17 cellular contexts compared by ENCODE assay signal in genomic region chr7:87712571-87712970, GRCh38.
DNase-seq lines count a peak whose midpoint lies in the region; ATAC-seq, FAIRE-seq and TF ChIP-seq lines count a peak whose summit lies in the region.
"Had no signal": no experiment of that assay in that cellular context is flagged by ENCODE, and none has a peak within 500 bp of the region (broad histone marks: within the 10 kb centered on the region; RNA-seq: fewer than 3 reads in every experiment).

No MANE protein-coding gene starts in this region.

- peak overlapping the region; percentile 7 to 74 for H3K27ac Mint-ChIP-seq in natural killer cell treated with Interleukin-12 subunit alpha and Interleukin-12 subunit beta and Interleukin-15 and Interleukin-18, amount 100 ng/mL, for 72 hours
- H3K27ac Mint-ChIP-seq: B cell; CD4-positive, CD25-positive, alpha-beta regulatory T cell had no signal

- H3K9me1 ChIP-seq in endothelial cell of umbilical vein (replicated peaks; ENCODE audit: control insufficient read depth, extremely low read depth, insufficient read depth, low read length), result no peaks in the 10 kb centered on the region

- H3K4me2 ChIP-seq in MM.1S (ENCODE audit: low read depth, low read length) (no peak overlapping the region; the same call in 1 of the 2 replicates), endothelial cell of umbilical vein (ENCODE audit: insufficient read depth, low read length) (peak overlapping the region; percentile 92)

- intact Hi-C loops in endothelial cell of umbilical vein (cut with micrococcal nuclease), result loop anchor here (1.0 to 5.0 kb wide), 5 partner anchors 67 to 490 kb away; partner anchors contain the start of genes ADAM22, DBF4, RUNDC3B and SLC25A40

- no peak for TF ChIP-seq POLR2A in endothelial cell of umbilical vein (IDR thresholded peaks at IDR 0.05; ENCODE audit: low read depth, low read length)

- H3K27me3 ChIP-seq in MM.1S (replicated peaks; ENCODE audit: insufficient read depth, low read length), result no peaks in the 10 kb centered on the region
- no peaks in the 10 kb centered on the region for H3K27me3 ChIP-seq in endothelial cell of umbilical vein (ENCODE audit: control insufficient read depth in 2 of 2, insufficient read depth in 2 of 2, low read length in 2 of 2)

- POLR2A ChIA-PET in endothelial cell of umbilical vein (lab: Charles Lee), result interaction anchor here (0.6 kb wide), 1 partner anchor 184 kb away, joined by 3 read pairs; no protein-coding TSS in a partner anchor

- BruUV-seq in endothelial cell of umbilical vein (replicated peaks; lab: Mats Ljungman, UMichigan), result TSS peak; percentile 53

- H4K20me1 ChIP-seq in MM.1S (ENCODE audit: insufficient read depth, low read length), result no peaks in the 10 kb centered on the region
- no peaks in the 10 kb centered on the region for H4K20me1 ChIP-seq in endothelial cell of umbilical vein (replicated peaks; ENCODE audit: control insufficient read depth, extremely low read depth, insufficient read depth, low read length)

- DNase-seq in ELR (ENCODE audit: low read depth) (peak; percentile 3), MM.1S (peak; percentile 9), endothelial cell of umbilical vein (ENCODE audit: low read depth, low spot score) (peak; percentile 78)
- no peak for DNase-seq in natural killer cell treated with Interleukin-12 subunit alpha and Interleukin-12 subunit beta and Interleukin-15 and Interleukin-18, amount 100 ng/mL, for 72 hours (ENCODE audit: low spot score)
- DNase-seq in activated CD4-positive, CD25-positive, alpha-beta regulatory T cell treated with anti-CD3 and anti-CD28 coated beads, Interleukin-2, amount 50 U/mL, for 72 hours, result no peak
- DNase-seq: CD4-positive, CD25-positive, alpha-beta regulatory T cell; KBM-7; NCI-H1436; NCI-H2029; NCI-H2171 treated with DMSO at 0.1 percent for 48 hours; NCI-H446 treated with DMSO at 0.1 percent for 48 hours; OCI-M1; SIG-M5 had no signal

- H2AFZ ChIP-seq in MM.1S (ENCODE audit: low read length), result no peak overlapping the region
- no peak overlapping the region for H2AFZ ChIP-seq in endothelial cell of umbilical vein (ENCODE audit: low read depth, low read length)

- dilution Hi-C loops in endothelial cell of umbilical vein (cut with MboI; ENCODE audit: extremely low pct_ligation_motif_present, low sequenced_read_pairs), result no loop called here

- no peaks in the 10 kb centered on the region for H3K9me3 ChIP-seq in MM.1S (replicated peaks; ENCODE audit: insufficient read depth, low read length)
- H3K9me3 ChIP-seq in endothelial cell of umbilical vein (replicated peaks; ENCODE audit: control insufficient read depth, insufficient read depth, low read length), result no peaks in the 10 kb centered on the region
- H3K9me3 ChIP-seq: HAP-1 had no signal

- TF ChIP-seq CTCF in MM.1S (IDR thresholded peaks at IDR 0.05; ENCODE audit: low read length), result no peak
- no peak for TF ChIP-seq CTCF in endothelial cell of umbilical vein (IDR thresholded peaks at IDR 0.05; ENCODE audit: extremely low read depth in 1 of 2, insufficient read depth in 1 of 2, low read depth in 1 of 2, low read length in 2 of 2)

- peak; percentile 49 for FAIRE-seq in endothelial cell of umbilical vein (lab: Jason Lieb, UNC)

- peaks cover 9 to 10% of the 10 kb centered on the region in 2 donors for H3K4me1 Mint-ChIP-seq in natural killer cell treated with Interleukin-12 subunit alpha and Interleukin-12 subunit beta and Interleukin-15 and Interleukin-18, amount 100 ng/mL, for 72 hours (ENCODE audit: low read depth in 2 of 2)
- H3K4me1 Mint-ChIP-seq: B cell; CD4-positive, CD25-positive, alpha-beta regulatory T cell had no signal

- peaks cover 19% of the 10 kb centered on the region for H3K36me3 Mint-ChIP-seq in natural killer cell treated with Interleukin-12 subunit alpha and Interleukin-12 subunit beta and Interleukin-15 and Interleukin-18, amount 100 ng/mL, for 72 hours
- H3K36me3 Mint-ChIP-seq: CD4-positive, CD25-positive, alpha-beta regulatory T cell had no signal

- H3K4me3 ChIP-seq in MM.1S (ENCODE audit: low read length) (no peak overlapping the region), endothelial cell of umbilical vein (replicated peaks in 1 of 3; ENCODE audit: insufficient read depth in 1 of 3, low read depth in 1 of 3, low read length in 3 of 3) (peak overlapping the region in 1 of 3 experiments; percentile 80)
- H3K4me3 ChIP-seq: HAP-1 had no signal

- no peaks in the 10 kb centered on the region for H3K79me2 ChIP-seq in MM.1S (ENCODE audit: low read length)
- H3K79me2 ChIP-seq in endothelial cell of umbilical vein (ENCODE audit: control insufficient read depth, insufficient read depth, low read length), result no peaks in the 10 kb centered on the region

- CTCF ChIA-PET in endothelial cell of umbilical vein (lab: Charles Lee), result interaction anchor here (1.1 to 2.5 kb wide), 5 partner anchors 9 to 206 kb away, joined by 3 to 8 read pairs (median 5); no protein-coding TSS in a partner anchor

- H3K9me3 Mint-ChIP-seq in natural killer cell treated with Interleukin-12 subunit alpha and Interleukin-12 subunit beta and Interleukin-15 and Interleukin-18, amount 100 ng/mL, for 72 hours, result peaks cover 3% of the 10 kb centered on the region

- no peaks in the 10 kb centered on the region for H3K9me2 ChIP-seq in MM.1S (replicated peaks; ENCODE audit: insufficient read depth, low read length)

- H3K4me1 ChIP-seq in MM.1S (ENCODE audit: low read length) (no peaks in the 10 kb centered on the region), endothelial cell of umbilical vein (ENCODE audit: control insufficient read depth, extremely low read depth, insufficient read depth, low read length) (peaks cover 18% of the 10 kb centered on the region)
- H3K4me1 ChIP-seq: HAP-1 had no signal

- H3K27ac ChIP-seq in MM.1S (ENCODE audit: low read length) (no peak overlapping the region), endothelial cell of umbilical vein (ENCODE audit: insufficient read depth, low read depth, low read length) (peak overlapping the region; percentile 79)

- H3K9ac ChIP-seq in MM.1S (ENCODE audit: low read length), result no peak overlapping the region
- H3K9ac ChIP-seq in endothelial cell of umbilical vein (replicated peaks; ENCODE audit: extremely low read depth, insufficient read depth, low read length), result peak overlapping the region; percentile 71

- no peaks in the 10 kb centered on the region for H3F3A ChIP-seq in MM.1S (ENCODE audit: insufficient read depth, low read length)

- peak overlapping the region; percentile 25 for H3K4me3 Mint-ChIP-seq in natural killer cell treated with Interleukin-12 subunit alpha and Interleukin-12 subunit beta and Interleukin-15 and Interleukin-18, amount 100 ng/mL, for 72 hours
- H3K4me3 Mint-ChIP-seq: B cell; CD4-positive, CD25-positive, alpha-beta regulatory T cell had no signal

- no peak for ATAC-seq in natural killer cell treated with Interleukin-12 subunit alpha and Interleukin-12 subunit beta and Interleukin-15 and Interleukin-18, amount 100 ng/mL, for 72 hours
- ATAC-seq in HG02623 (IDR thresholded peaks at IDR 0.05; ENCODE audit: unreplicated experiment) (no peak), HG03565 (IDR thresholded peaks at IDR 0.05; ENCODE audit: unreplicated experiment) (no peak)

- peaks cover 2 to 7% of the 10 kb centered on the region in 2 donors for H3K27me3 Mint-ChIP-seq in natural killer cell treated with Interleukin-12 subunit alpha and Interleukin-12 subunit beta and Interleukin-15 and Interleukin-18, amount 100 ng/mL, for 72 hours

- no peaks in the 10 kb centered on the region for H3K36me3 ChIP-seq in MM.1S (replicated peaks; ENCODE audit: insufficient read depth, low read length)
- no peaks in the 10 kb centered on the region for H3K36me3 ChIP-seq in endothelial cell of umbilical vein (ENCODE audit: control insufficient read depth in 2 of 2, extremely low read depth in 1 of 2, insufficient read depth in 2 of 2, low read length in 2 of 2)
- H3K36me3 ChIP-seq: HAP-1 had no signal

TF ChIP-seq in endothelial cell of umbilical vein, 7 proteins besides CTCF, POLR2A, EP300 and RAD21:
- TF ChIP-seq FOS (IDR thresholded peaks at IDR 0.05; ENCODE audit: borderline replicate concordance, insufficient read depth, low read length) (peak; percentile 54), JUN (IDR thresholded peaks at IDR 0.05; ENCODE audit: borderline replicate concordance, insufficient read depth, insufficient read length, low read depth) (peak; percentile 43), POLR2AphosphoS5 (IDR thresholded peaks at IDR 0.05; ENCODE audit: insufficient read depth, low read depth, low read length) (no peak), EZH2 (IDR thresholded peaks at IDR 0.05; ENCODE audit: borderline replicate concordance, low read depth, low read length, severe bottlenecking) (no peak), GATA2 (IDR thresholded peaks at IDR 0.05; ENCODE audit: insufficient read depth, insufficient read length, low read depth, low read length) (no peak), MAX (IDR thresholded peaks at IDR 0.05; ENCODE audit: insufficient read depth, insufficient read length) (no peak), MYC (IDR thresholded peaks at IDR 0.05; ENCODE audit: low read depth, low read length) (no peak)

Comparison
In these comparisons a context has a peak if more than half of its experiments do, and no peak if none do; other contexts are left out.
1. DNase-seq: peak in ELR (single experiment), MM.1S (single experiment) and endothelial cell of umbilical vein (single experiment); none in natural killer cell treated with Interleukin-12 subunit alpha and Interleukin-12 subunit beta and Interleukin-15 and Interleukin-18, amount 100 ng/mL, for 72 hours (single experiment) and activated CD4-positive, CD25-positive, alpha-beta regulatory T cell treated with anti-CD3 and anti-CD28 coated beads, Interleukin-2, amount 50 U/mL, for 72 hours (single experiment).